Comparison of ENCODE assay signal across 33 cellular contexts in the genomic region with DNA sequence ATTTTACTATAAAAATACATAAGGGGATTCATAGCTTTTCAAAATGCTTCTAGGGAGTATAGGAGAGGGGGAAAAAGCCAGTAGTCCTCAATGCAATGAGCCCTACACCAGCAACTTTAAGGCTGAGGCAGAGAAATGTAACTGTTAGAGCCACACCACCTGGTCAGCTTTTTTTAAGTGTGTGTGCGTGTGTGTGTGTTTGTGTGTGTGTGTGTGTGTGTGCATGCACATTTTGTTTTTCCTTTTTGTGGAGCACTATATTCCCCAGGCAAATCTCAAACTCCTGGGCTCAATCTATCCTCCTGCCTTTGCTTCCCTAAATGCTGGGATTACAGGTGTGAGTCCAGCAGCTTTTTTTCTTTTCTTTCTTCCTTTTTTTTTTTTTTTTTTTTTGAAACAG. TPM values are rescaled to one million over a fixed set of nuclear protein-coding genes. Genes with fewer than 3 reads are reported as not detected.
"Had no signal": no experiment of that assay in that cellular context is flagged by ENCODE, and none has a peak within 500 bp of the region (broad histone marks: within the 10 kb centered on the region; RNA-seq: fewer than 3 reads in every experiment).

No MANE protein-coding gene starts in this region.

- DNase-seq: activated B cell treated with CpG ODN at 0.5 μM for 24 hours; activated CD4-positive, alpha-beta memory T cell treated with anti-CD3 and anti-CD28 coated beads for 36 hours; activated CD4-positive, alpha-beta T cell treated with anti-CD3 and anti-CD28 coated beads for 4 hours; activated CD4-positive, alpha-beta T cell treated with anti-CD3 and anti-CD28 coated beads, Interleukin-2, amount 10 ng/mL, durations not matched to agents 24 days and 14 days; activated CD4-positive, alpha-beta T cell treated with anti-CD3 and anti-CD28 coated beads, Interleukin-2, amount 50 U/mL, for 1 hour; activated CD4-positive, alpha-beta T cell treated with anti-CD3 and anti-CD28 coated beads, Interleukin-2, amount 50 U/mL, for 4 hours; activated CD4-positive, CD25-positive, alpha-beta regulatory T cell treated with anti-CD3 and anti-CD28 coated beads, Interleukin-2, amount 50 U/mL, for 72 hours; activated CD8-positive, alpha-beta memory T cell treated with anti-CD3 and anti-CD28 coated beads, Interleukin-2, amount 50 U/mL, for 4 hours; activated CD8-positive, alpha-beta T cell treated with anti-CD3 and anti-CD28 coated beads for 36 hours; activated effector memory CD4-positive, alpha-beta T cell treated with anti-CD3 and anti-CD28 coated beads, Interleukin-2, amount 50 U/mL, for 16 hours; activated gamma-delta T cell treated with Interleukin-2 at 50 U/mL for 16 hours; activated naive CD4-positive, alpha-beta T cell; activated naive CD4-positive, alpha-beta T cell treated with anti-CD3 and anti-CD28 coated beads, Interleukin-2, amount 10 ng/mL, durations not matched to agents 7 days and 5 days; activated naive CD8-positive, alpha-beta T cell treated with anti-CD3 and anti-CD28 coated beads for 36 hours; activated T-cell treated with anti-CD3 and anti-CD28 coated beads for 4 hours; activated T-cell treated with anti-CD3 and anti-CD28 coated beads, Interleukin-2, amount 50 U/mL, for 1 hour; activated T-cell treated with anti-CD3 and anti-CD28 coated beads, Interleukin-2, amount 50 U/mL, for 4 hours; activated T-cell treated with anti-CD3 and anti-CD28 coated beads, Interleukin-2, amount 50 U/mL, for 72 hours; adrenal gland; amniotic stem cell; aorta; body of pancreas; brain microvascular endothelial cell; central memory CD4-positive, alpha-beta T cell; T-helper 2 cell; T-helper 9 cell had no signal

- H3K27ac Mint-ChIP-seq: activated B cell treated with CpG ODN at 0.5 μM for 24 hours; activated CD4-positive, alpha-beta memory T cell treated with anti-CD3 and anti-CD28 coated beads for 36 hours; activated CD4-positive, alpha-beta T cell treated with anti-CD3 and anti-CD28 coated beads, Interleukin-2, amount 10 ng/mL, durations not matched to agents 24 days and 14 days; activated CD8-positive, alpha-beta T cell treated with anti-CD3 and anti-CD28 coated beads for 36 hours; activated naive CD4-positive, alpha-beta T cell treated with anti-CD3 and anti-CD28 coated beads, Interleukin-2, amount 10 ng/mL, durations not matched to agents 7 days and 5 days; activated naive CD4-positive, alpha-beta T cell treated with anti-CD3 and anti-CD28 coated beads, Interleukin-2, amount 50 U/mL, for 72 hours; activated naive CD8-positive, alpha-beta T cell treated with anti-CD3 and anti-CD28 coated beads for 36 hours; activated T-cell treated with anti-CD3 and anti-CD28 coated beads, Interleukin-2, amount 50 U/mL, for 72 hours; activated T-helper 1 cell treated with anti-CD3 and anti-CD28 coated beads, Interleukin-12 subunit alpha, Interleukin-12 subunit beta, Interleukin-2, Interleukin-4 antibody, amounts not matched to agents 30 ng/mL and 10 ng/mL and 1 ng/mL, durations not matched to agents 14 hours and 24 hours and 36 hours; activated T-helper 17 cell treated with anti-CD3 and anti-CD28 coated beads, Interleukin-2, amount 50 U/mL, for 72 hours; T-helper 1 cell treated with Interleukin-12 subunit alpha and Interleukin-12 subunit beta and Interleukin-4 antibody, amounts not matched to agents 30 μg/mL and 1 μg/mL, for 36 hours; T-helper 2 cell treated with Interferon-gamma antibody and Interleukin-4, amounts not matched to agents 5 μg/mL and 100 μg/mL, for 36 hours had no signal

- H3K4me1 Mint-ChIP-seq: activated T-helper 17 cell treated with anti-CD3 and anti-CD28 coated beads, Interleukin-2, amount 50 U/mL, for 72 hours had no signal

- ATAC-seq: activated CD8-positive, alpha-beta T cell treated with anti-CD3 and anti-CD28 coated beads for 36 hours; activated naive CD4-positive, alpha-beta T cell treated with anti-CD3 and anti-CD28 coated beads, Interleukin-2, amount 50 U/mL, for 72 hours; activated T-cell treated with anti-CD3 and anti-CD28 coated beads, Interleukin-2, amount 50 U/mL, for 4 hours; activated T-cell treated with anti-CD3 and anti-CD28 coated beads, Interleukin-2, amount 50 U/mL, for 72 hours; activated T-helper 17 cell treated with anti-CD3 and anti-CD28 coated beads, Interleukin-2, amount 50 U/mL, for 72 hours; body of pancreas had no signal

- H3K9me3 Mint-ChIP-seq: activated B cell treated with CpG ODN at 0.5 μM for 24 hours; activated CD4-positive, alpha-beta memory T cell treated with anti-CD3 and anti-CD28 coated beads for 36 hours; activated CD4-positive, alpha-beta T cell treated with anti-CD3 and anti-CD28 coated beads, Interleukin-2, amount 10 ng/mL, durations not matched to agents 24 days and 14 days; activated CD8-positive, alpha-beta T cell treated with anti-CD3 and anti-CD28 coated beads for 36 hours; activated naive CD4-positive, alpha-beta T cell treated with anti-CD3 and anti-CD28 coated beads, Interleukin-2, amount 10 ng/mL, durations not matched to agents 7 days and 5 days; activated naive CD4-positive, alpha-beta T cell treated with anti-CD3 and anti-CD28 coated beads, Interleukin-2, amount 50 U/mL, for 72 hours; activated T-cell treated with anti-CD3 and anti-CD28 coated beads, Interleukin-2, amount 50 U/mL, for 4 hours; activated T-cell treated with anti-CD3 and anti-CD28 coated beads, Interleukin-2, amount 50 U/mL, for 72 hours; activated T-helper 1 cell treated with anti-CD3 and anti-CD28 coated beads, Interleukin-12 subunit alpha, Interleukin-12 subunit beta, Interleukin-2, Interleukin-4 antibody, amounts not matched to agents 30 ng/mL and 10 ng/mL and 1 ng/mL, durations not matched to agents 14 hours and 24 hours and 36 hours; activated T-helper 17 cell treated with anti-CD3 and anti-CD28 coated beads, Interleukin-2, amount 50 U/mL, for 72 hours; T-helper 1 cell treated with Interleukin-12 subunit alpha and Interleukin-12 subunit beta and Interleukin-4 antibody, amounts not matched to agents 30 μg/mL and 1 μg/mL, for 36 hours; T-helper 2 cell treated with Interferon-gamma antibody and Interleukin-4, amounts not matched to agents 5 μg/mL and 100 μg/mL, for 36 hours had no signal

- H3K4me3 Mint-ChIP-seq: activated B cell treated with CpG ODN at 0.5 μM for 24 hours; activated CD4-positive, alpha-beta memory T cell treated with anti-CD3 and anti-CD28 coated beads for 36 hours; activated CD4-positive, alpha-beta T cell treated with anti-CD3 and anti-CD28 coated beads, Interleukin-2, amount 10 ng/mL, durations not matched to agents 24 days and 14 days; activated CD8-positive, alpha-beta T cell treated with anti-CD3 and anti-CD28 coated beads for 36 hours; activated naive CD4-positive, alpha-beta T cell treated with anti-CD3 and anti-CD28 coated beads, Interleukin-2, amount 10 ng/mL, durations not matched to agents 7 days and 5 days; activated naive CD8-positive, alpha-beta T cell treated with anti-CD3 and anti-CD28 coated beads for 36 hours; activated T-cell treated with anti-CD3 and anti-CD28 coated beads, Interleukin-2, amount 50 U/mL, for 4 hours; activated T-cell treated with anti-CD3 and anti-CD28 coated beads, Interleukin-2, amount 50 U/mL, for 72 hours; activated T-helper 1 cell treated with anti-CD3 and anti-CD28 coated beads, Interleukin-12 subunit alpha, Interleukin-12 subunit beta, Interleukin-2, Interleukin-4 antibody, amounts not matched to agents 30 ng/mL and 10 ng/mL and 1 ng/mL, durations not matched to agents 14 hours and 24 hours and 36 hours; activated T-helper 17 cell treated with anti-CD3 and anti-CD28 coated beads, Interleukin-2, amount 50 U/mL, for 72 hours; T-helper 1 cell treated with Interleukin-12 subunit alpha and Interleukin-12 subunit beta and Interleukin-4 antibody, amounts not matched to agents 30 μg/mL and 1 μg/mL, for 36 hours; T-helper 2 cell treated with Interferon-gamma antibody and Interleukin-4, amounts not matched to agents 5 μg/mL and 100 μg/mL, for 36 hours had no signal

- H3K36me3 Mint-ChIP-seq: activated CD4-positive, alpha-beta memory T cell treated with anti-CD3 and anti-CD28 coated beads for 36 hours; activated naive CD4-positive, alpha-beta T cell treated with anti-CD3 and anti-CD28 coated beads, Interleukin-2, amount 50 U/mL, for 72 hours had no signal

RNA-seq across cellular contexts. Expression of gene MEIOC, which starts 2.3 kb away (rescaled TPM):
- total RNA-seq: adrenal gland, aorta, body of pancreas, cardiac septum, cerebellum had no signal
